In genomic region chr9:78236511-78236950, GRCh38 we compare ENCODE assay signal across 7 cellular contexts. TPM values are rescaled to one million over a fixed set of nuclear protein-coding genes. Genes with fewer than 3 reads are reported as not detected.
A peak's percentile ranks its signal among the peaks of the same experiment; 100 is the strongest.
DNase-seq lines count a peak whose midpoint lies in the region; ATAC-seq, FAIRE-seq and TF ChIP-seq lines count a peak whose summit lies in the region.

No MANE protein-coding gene starts in this region.

- TF ChIP-seq EP300 in HepG2 (IDR thresholded peaks at IDR 0.05; ENCODE audit: low read depth in 2 of 2, low read length in 2 of 2) (no peak), HepG2 (CRISPR knock-in tag; IDR thresholded peaks at IDR 0.05; ENCODE audit: borderline replicate concordance) (no peak), tibial nerve (IDR thresholded peaks at IDR 0.05) (no peak)

- in situ Hi-C loops in brain microvascular endothelial cell (cut with HindIII; ENCODE audit: low pct_ligation_motif_present, low sequenced_read_pairs): no loop called here
- in situ Hi-C loops in HepG2 (cut with HindIII; ENCODE audit: extremely low pct_ligation_motif_present, low pct_unique_long_range_greater_than_20kb): no loop called here

- ATAC-seq in GM18499 (IDR thresholded peaks at IDR 0.05; ENCODE audit: insufficient read depth, unreplicated experiment) (peak; percentile 8), HepG2 (peak; percentile 54)

- H3K79me2 ChIP-seq in MM.1S (ENCODE audit: low read length) (peaks cover 33% of the 10 kb centered on the region), HepG2 (ENCODE audit: insufficient read depth, low read length) (peaks cover 9% of the 10 kb centered on the region)

- CTCF ChIA-PET in HepG2 (lab: Yijun Ruan, JAX; ENCODE audit: low intra/inter-chr PET ratio, low total read pairs): no interaction called here

- H2AFZ ChIP-seq in MM.1S (ENCODE audit: low read length) (peak overlapping the region; percentile 76), HepG2 (ENCODE audit: low read length) (peak overlapping the region; percentile 91)

- H3K27ac ChIP-seq in MM.1S (ENCODE audit: low read length) (peak overlapping the region; percentile 79; the same call in 1 of the 2 replicates), brain microvascular endothelial cell (peak overlapping the region; percentile 76), HepG2 (ENCODE audit: extremely low read length, insufficient read depth, low read length) (peak overlapping the region; percentile 80), tibial nerve (peak overlapping the region; percentile 55 to 86 (median 78))

- POLR2A ChIA-PET in HepG2 (lab: Yijun Ruan, JAX): interaction anchor here (1.0 to 2.4 kb wide), 2 partner anchors 59 to 64 kb away, joined by 3 to 14 read pairs; partner anchors contain the start of gene PSAT1

- H3K9ac ChIP-seq in MM.1S (ENCODE audit: low read length) (peak overlapping the region; percentile 84), HepG2 (ENCODE audit: insufficient read depth, low read depth, low read length) (peak overlapping the region; percentile 84)

- no peak for TF ChIP-seq RAD21 in HepG2 (CRISPR knock-in tag; IDR thresholded peaks at IDR 0.05)

- TF ChIP-seq CTCF in MM.1S (IDR thresholded peaks at IDR 0.05; ENCODE audit: low read length) (no peak), brain microvascular endothelial cell (IDR thresholded peaks at IDR 0.05; ENCODE audit: low read depth, low read length, missing control alignments) (no peak), HepG2 (CRISPR knock-in tag; IDR thresholded peaks at IDR 0.05) (no peak), tibial nerve (IDR thresholded peaks at IDR 0.05) (no peak)

- TF ChIP-seq POLR2A in HepG2 (IDR thresholded peaks at IDR 0.05; ENCODE audit: insufficient read depth in 1 of 2, low read depth in 2 of 2, low read length in 2 of 2): no peak
- TF ChIP-seq POLR2A in tibial nerve (IDR thresholded peaks at IDR 0.05): no peak

- 6% methylated on average over 7 of the region's 13 CpGs for WGBS in HepG2 (ENCODE audit: low lambda C conversion rate)
- 20 to 24% methylated on average over 12 to 13 of the region's 13 CpGs for WGBS in tibial nerve, 2 donors

- 0 out of 2 replicates have a peak, but pooled peaks cover 1% of the 10 kb centered on the region for H3K36me3 ChIP-seq in H7 (replicated peaks; ENCODE audit: control insufficient read depth, insufficient read depth, low read length)
- no peaks in the 10 kb centered on the region for H3K36me3 ChIP-seq in MM.1S (replicated peaks; ENCODE audit: insufficient read depth, low read length)
- no peaks in the 10 kb centered on the region for H3K36me3 ChIP-seq in brain microvascular endothelial cell (replicated peaks)
- peaks cover 0 to 5% of the 10 kb centered on the region in 2 experiments; a peak in 1 of 5 replicates for H3K36me3 ChIP-seq in HepG2 (replicated peaks in 1 of 2; ENCODE audit: control insufficient read depth in 1 of 2, insufficient read depth in 2 of 2, low read length in 2 of 2)
- peaks cover 0 to 9% (median 0%) of the 10 kb centered on the region in 3 donors for H3K36me3 ChIP-seq in tibial nerve

- intact Hi-C loops in HepG2 (cut with micrococcal nuclease; ENCODE audit: unreplicated experiment): no loop called here

- FAIRE-seq in HepG2 (lab: Jason Lieb, UNC): no peak

- H3K4me3 ChIP-seq in H7 (ENCODE audit: insufficient read depth, low read depth, low read length) (peak overlapping the region; percentile 97), MM.1S (ENCODE audit: low read length) (peak overlapping the region; percentile 83), brain microvascular endothelial cell (ENCODE audit: low read depth, low read length) (peak overlapping the region; percentile 63), HepG2 (replicated peaks in 1 of 3; ENCODE audit: insufficient read depth in 1 of 3, low read depth in 2 of 3, low read length in 3 of 3) (peak overlapping the region; percentile 80 to 96 (median 87)), tibial nerve (peak overlapping the region; percentile 76 to 84 (median 82))

- DNase-seq in H7 (no peak), MM.1S (peak; percentile 44), brain microvascular endothelial cell (peak; percentile 3), HepG2 (ENCODE audit: low spot score) (peak; percentile 17), tibial nerve (ENCODE audit: low spot score in 2 of 2) (no peak), MV-4-11 (lab: John Stamatoyannopoulos, UW) (no peak)

- H3K4me2 ChIP-seq in MM.1S (ENCODE audit: low read depth, low read length) (peak overlapping the region; percentile 99), HepG2 (ENCODE audit: low read depth, low read length) (peak overlapping the region; percentile 89)

- H3K4me1 ChIP-seq in MM.1S (ENCODE audit: low read length) (peaks cover 11% of the 10 kb centered on the region), HepG2 (ENCODE audit: insufficient read depth, low read length) (peaks cover 49% of the 10 kb centered on the region), tibial nerve (peaks cover 0 to 22% (median 4%) of the 10 kb centered on the region in 4 donors)

- H3F3A ChIP-seq in MM.1S (ENCODE audit: insufficient read depth, low read length): peaks cover 6% of the 10 kb centered on the region; the same call in 1 of the 2 replicates

- H3K9me3 ChIP-seq in MM.1S (replicated peaks; ENCODE audit: insufficient read depth, low read length) (no peaks in the 10 kb centered on the region), HepG2 (ENCODE audit: low read length) (no peaks in the 10 kb centered on the region), tibial nerve (no peaks in the 10 kb centered on the region)

- H4K20me1 ChIP-seq in MM.1S (ENCODE audit: insufficient read depth, low read length) (no peaks in the 10 kb centered on the region), HepG2 (ENCODE audit: insufficient read depth, low read length) (no peaks in the 10 kb centered on the region)

- H3K27me3 ChIP-seq in H7 (ENCODE audit: control insufficient read depth, insufficient read depth, low read length): no peaks in the 10 kb centered on the region
- H3K27me3 ChIP-seq in MM.1S (replicated peaks; ENCODE audit: insufficient read depth, low read length): no peaks in the 10 kb centered on the region
- no peaks in the 10 kb centered on the region for H3K27me3 ChIP-seq in brain microvascular endothelial cell (replicated peaks)
- no peaks in the 10 kb centered on the region for H3K27me3 ChIP-seq in HepG2 (ENCODE audit: control insufficient read depth in 1 of 2, insufficient read depth in 2 of 2, low read length in 2 of 2)
- H3K27me3 ChIP-seq in tibial nerve: no peaks in the 10 kb centered on the region

- TSS peak; percentile 73 for BruUV-seq in HepG2 (replicated peaks; lab: Mats Ljungman, UMichigan)

- H3K9me2 ChIP-seq in MM.1S (replicated peaks; ENCODE audit: insufficient read depth, low read length): no peaks in the 10 kb centered on the region

TF ChIP-seq in HepG2, 621 proteins besides CTCF, POLR2A, EP300 and RAD21 (continues in another document):
- peak; percentile 28; the same call in 1 of the 2 replicates for TF ChIP-seq ZNF878 (CRISPR knock-in tag; IDR thresholded peaks at IDR 0.05)
- TF ChIP-seq ZNF841 (CRISPR knock-in tag; IDR thresholded peaks at IDR 0.05; ENCODE audit: borderline replicate concordance): no peak
- no peak for TF ChIP-seq TCF12 (IDR thresholded peaks at IDR 0.05)
- TF ChIP-seq TCF12 (CRISPR knock-in tag; IDR thresholded peaks at IDR 0.05): no peak
- TF ChIP-seq TOE1 (CRISPR knock-in tag; IDR thresholded peaks at IDR 0.05): no peak

RNA-seq across cellular contexts. Expression of gene CEP78, which starts 0.7 kb away (rescaled TPM):
- total RNA-seq in H7 (2014; rRNA removed; shearing (Covaris generic)): 31.0 and 45.9 TPM in 2 replicates
- total RNA-seq in HepG2 (2016; rRNA removed; fragmentation: Illumina TruSeq; extraction: Trizol): 30.8 and 38.3 TPM in 2 replicates
- 2.6 and 2.7 TPM in 2 replicates for total RNA-seq in HepG2 (2016; cell fraction: cytosol; rRNA removed; fragmentation: Illumina TruSeq; extraction: Trizol; ENCODE audit: low read depth)
- 31.0 and 36.1 TPM in 2 replicates for total RNA-seq in HepG2 (2016; cell fraction: insoluble cytoplasmic fraction; rRNA removed; fragmentation: Illumina TruSeq; extraction: Trizol)
- 13.2 and 13.7 TPM in 2 replicates for total RNA-seq in HepG2 (2016; cell fraction: membrane; rRNA removed; fragmentation: Illumina TruSeq; extraction: Trizol)
- 30.7 and 32.0 TPM in 2 replicates for total RNA-seq in HepG2 (2016; cell fraction: nucleus; rRNA removed; fragmentation: Illumina TruSeq; extraction: Trizol)
- polyA plus RNA-seq in HepG2 (2011; rRNA removed): 4.0 and 5.1 TPM in 2 replicates
- 2.1 and 2.8 TPM in 2 replicates for polyA plus RNA-seq in HepG2 (2011; cell fraction: cytosol; rRNA removed)
- polyA plus RNA-seq in HepG2 (2011; cell fraction: nucleus; rRNA removed): 4.8 and 5.6 TPM in 2 replicates
- 5.0 and 9.6 TPM in 2 replicates for polyA plus RNA-seq in HepG2 (2012)
- 1.9 and 2.3 TPM in 2 replicates for polyA plus RNA-seq in HepG2 (2016; cell fraction: cytosol; fragmentation: Illumina TruSeq; extraction: Trizol; ENCODE audit: low read depth)
- polyA plus RNA-seq in HepG2 (2016; cell fraction: insoluble cytoplasmic fraction; fragmentation: Illumina TruSeq; extraction: Trizol; ENCODE audit: low read depth): 22.9 and 23.5 TPM in 2 replicates
- polyA plus RNA-seq in HepG2 (2016; cell fraction: membrane; fragmentation: Illumina TruSeq; extraction: Trizol; ENCODE audit: low read depth): 5.8 and 7.0 TPM in 2 replicates
- polyA plus RNA-seq in HepG2 (2016; cell fraction: nucleus; fragmentation: Illumina TruSeq; extraction: Trizol; ENCODE audit: insufficient read depth, low read depth): 30.4 and 34.3 TPM in 2 replicates
- polyA minus RNA-seq in HepG2 (2011; rRNA and poly(A)+ RNA removed; ENCODE audit: low replicate concordance): 9.1 and 10.5 TPM in 2 replicates
- 6.1 and 6.5 TPM in 2 replicates for polyA minus RNA-seq in HepG2 (2011; cell fraction: cytosol; rRNA and poly(A)+ RNA removed)
- polyA minus RNA-seq in HepG2 (2011; cell fraction: nucleus; rRNA and poly(A)+ RNA removed): 23.4 and 25.1 TPM in 2 replicates
- total RNA-seq in tibial nerve: 10 to 100 TPM in 2 of 4 donors, 1 to 10 TPM in 2; 8.8 to 21.3 (median 13.3) TPM

Comparison
In these comparisons a context has a peak if more than half of its experiments do, and no peak if none do; other contexts are left out.
1. DNase-seq: peak in MM.1S (single experiment), brain microvascular endothelial cell (single experiment) and HepG2 (single experiment); none in H7 (single experiment), tibial nerve (0 of 2) and MV-4-11 (single experiment).
2. Peak in every context shown above with its lines, with median percentiles within 50 percentile points of each other: H3K4me3 ChIP-seq and H3K27ac ChIP-seq.